ENCODE assay signal across 1 cellular context in the genomic region with DNA sequence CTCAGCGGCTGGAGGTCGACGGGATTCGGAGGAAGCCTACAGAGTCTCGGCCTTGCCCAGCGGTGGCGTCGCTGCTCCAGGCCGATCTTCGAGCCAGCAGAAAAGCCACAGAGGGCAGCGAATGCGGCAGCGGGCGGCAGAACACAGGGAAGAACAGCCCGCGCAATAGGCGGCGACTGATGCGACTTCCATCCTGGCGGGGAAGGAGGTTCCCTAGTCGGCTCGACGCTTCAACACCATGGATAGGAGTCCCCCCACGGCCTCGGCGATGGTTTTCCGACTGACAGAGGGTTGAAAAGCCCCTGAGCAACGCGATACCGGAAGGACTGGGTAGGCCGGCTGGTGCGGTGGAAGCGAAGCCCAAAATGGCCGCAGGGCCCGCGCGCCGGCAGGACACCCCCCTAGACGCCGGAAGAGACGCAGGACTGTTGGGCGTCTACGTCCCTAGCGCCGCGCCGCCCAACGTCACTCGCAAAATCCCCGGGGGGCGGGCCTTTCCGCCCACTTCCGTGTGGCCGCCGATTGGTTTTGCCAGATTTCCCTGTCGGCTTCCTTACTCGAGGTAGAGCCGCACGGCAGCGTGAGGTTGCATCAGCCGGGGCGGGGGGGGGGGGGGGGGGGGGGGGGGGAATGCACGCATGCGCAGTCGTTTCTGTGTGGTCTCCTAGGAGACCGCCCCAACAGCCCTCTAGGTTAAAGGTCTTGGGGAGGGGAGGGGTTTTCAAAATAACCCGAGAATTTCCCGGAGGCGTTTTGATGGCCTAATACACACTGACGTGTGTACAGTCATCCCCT.
TF ChIP-seq lines count a peak whose summit lies in the region.

TSS of gene PPP1R15B (minus strand) at position 367 of the 795 bp plus-strand sequence. CDS start 406 bp downstream, outside the sequence.

TF ChIP-seq in K562, 482 proteins besides CTCF, POLR2A, EP300 and RAD21 (continued from another document and continues in another):
- TF ChIP-seq, protein P1, sequence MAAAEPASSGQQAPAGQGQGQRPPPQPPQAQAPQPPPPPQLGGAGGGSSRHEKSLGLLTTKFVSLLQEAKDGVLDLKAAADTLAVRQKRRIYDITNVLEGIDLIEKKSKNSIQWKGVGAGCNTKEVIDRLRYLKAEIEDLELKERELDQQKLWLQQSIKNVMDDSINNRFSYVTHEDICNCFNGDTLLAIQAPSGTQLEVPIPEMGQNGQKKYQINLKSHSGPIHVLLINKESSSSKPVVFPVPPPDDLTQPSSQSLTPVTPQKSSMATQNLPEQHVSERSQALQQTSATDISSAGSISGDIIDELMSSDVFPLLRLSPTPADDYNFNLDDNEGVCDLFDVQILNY (CRISPR knock-in tag; IDR thresholded peaks at IDR 0.05): 0 out of 2 replicates have a peak, but pooled peaks have one; percentile 84
- TF ChIP-seq ZNF449 (CRISPR knock-in tag; IDR thresholded peaks at IDR 0.05) (no peak), MEIS2 (IDR thresholded peaks at IDR 0.05; ENCODE audit: partially characterized antibody) (peak; percentile 17), POLR2AphosphoS5 (IDR thresholded peaks at IDR 0.05; ENCODE audit: control insufficient read depth, insufficient read depth, low read depth, low read length) (peak; percentile 90), BRD4 (IDR thresholded peaks at IDR 0.05) (peak; percentile 76), ZNF408 (CRISPR knock-in tag; IDR thresholded peaks at IDR 0.05; ENCODE audit: low read depth) (no peak), NCOA4 (IDR thresholded peaks at IDR 0.05; ENCODE audit: partially characterized antibody) (no peak), HDAC3 (IDR thresholded peaks at IDR 0.05; ENCODE audit: borderline replicate concordance, partially characterized antibody) (peak; percentile 48), NELFE (IDR thresholded peaks at IDR 0.05; ENCODE audit: insufficient read depth, insufficient read length) (no peak), DMBX1 (CRISPR knock-in tag; IDR thresholded peaks at IDR 0.05; ENCODE audit: borderline replicate concordance) (no peak), HDGF (IDR thresholded peaks at IDR 0.05) (no peak), CBX3 (IDR thresholded peaks at IDR 0.05; ENCODE audit: borderline replicate concordance in 1 of 2, low read length in 2 of 2) (peak in 1 of 2 experiments; percentile 74; a peak in 2 of 3 replicates), MTA1 (IDR thresholded peaks at IDR 0.05; ENCODE audit: borderline replicate concordance) (peak; percentile 91), ZNF146 (CRISPR knock-in tag; IDR thresholded peaks at IDR 0.05; ENCODE audit: unreplicated experiment) (no peak), LARP7 (IDR thresholded peaks at IDR 0.05) (no peak), OTX1 (CRISPR knock-in tag; IDR thresholded peaks at IDR 0.05) (peak; percentile 14; the same call in 1 of the 2 replicates), USF2 (CRISPR knock-in tag; IDR thresholded peaks at IDR 0.05) (no peak), ZNF79 (CRISPR knock-in tag; IDR thresholded peaks at IDR 0.05; ENCODE audit: low read depth) (no peak), SMARCB1 (IDR thresholded peaks at IDR 0.05; ENCODE audit: insufficient read length, low read depth) (no peak), L3MBTL2 (IDR thresholded peaks at IDR 0.05) (0 out of 2 replicates have a peak, but pooled peaks have one; percentile 29), PHF8 (IDR thresholded peaks at IDR 0.05; ENCODE audit: borderline replicate concordance, low read length) (peak; percentile 99), KLF6 (CRISPR knock-in tag; IDR thresholded peaks at IDR 0.05; ENCODE audit: borderline replicate concordance) (no peak), ZBTB2 (IDR thresholded peaks at IDR 0.05) (peak; percentile 96), C11orf30 (IDR thresholded peaks at IDR 0.05; ENCODE audit: low read depth) (peak; percentile 60), ZNF778 (CRISPR knock-in tag; IDR thresholded peaks at IDR 0.05) (no peak), MXD1 (CRISPR knock-in tag; IDR thresholded peaks at IDR 0.05; ENCODE audit: borderline replicate concordance, poor library complexity, severe bottlenecking) (no peak), POLR3A (IDR thresholded peaks at IDR 0.05; ENCODE audit: borderline replicate concordance, extremely low read depth, insufficient read depth, insufficient read length) (no peak), SMARCA5 (IDR thresholded peaks at IDR 0.05) (no peak), RBFOX2 (IDR thresholded peaks at IDR 0.05; ENCODE audit: low read depth, low read length) (peak; percentile 99), RHOXF2B (CRISPR knock-in tag; conservative IDR thresholded peaks at IDR 0.05) (0 out of 2 replicates have a peak, but pooled peaks have one; percentile 75), E2F8 (IDR thresholded peaks at IDR 0.05; ENCODE audit: low read depth, partially characterized antibody) (peak; percentile 77), ARNT (IDR thresholded peaks at IDR 0.05) (0 out of 4 replicates have a peak, but pooled peaks of 1 of the 2 experiments have one; percentile 23), HEY1 (CRISPR knock-in tag; IDR thresholded peaks at IDR 0.05; ENCODE audit: borderline replicate concordance) (no peak), TCFL5 (CRISPR knock-in tag; conservative IDR thresholded peaks at IDR 0.05) (no peak), ZNF12 (CRISPR knock-in tag; IDR thresholded peaks at IDR 0.05) (0 out of 2 replicates have a peak, but pooled peaks have one; percentile 67), TBP (optimal IDR thresholded peaks at IDR 0.05; ENCODE audit: low read depth, low read length) (peak; percentile 95), XRCC4 (IDR thresholded peaks at IDR 0.05; ENCODE audit: extremely low read depth, insufficient read depth, insufficient read length) (no peak), THAP12 (CRISPR knock-in tag; IDR thresholded peaks at IDR 0.05) (peak; percentile 53; the same call in 1 of the 2 replicates), DPF2 (IDR thresholded peaks at IDR 0.05) (no peak), ZNF174 (CRISPR knock-in tag; IDR thresholded peaks at IDR 0.05) (no peak)
- TF ChIP-seq, protein P2, sequence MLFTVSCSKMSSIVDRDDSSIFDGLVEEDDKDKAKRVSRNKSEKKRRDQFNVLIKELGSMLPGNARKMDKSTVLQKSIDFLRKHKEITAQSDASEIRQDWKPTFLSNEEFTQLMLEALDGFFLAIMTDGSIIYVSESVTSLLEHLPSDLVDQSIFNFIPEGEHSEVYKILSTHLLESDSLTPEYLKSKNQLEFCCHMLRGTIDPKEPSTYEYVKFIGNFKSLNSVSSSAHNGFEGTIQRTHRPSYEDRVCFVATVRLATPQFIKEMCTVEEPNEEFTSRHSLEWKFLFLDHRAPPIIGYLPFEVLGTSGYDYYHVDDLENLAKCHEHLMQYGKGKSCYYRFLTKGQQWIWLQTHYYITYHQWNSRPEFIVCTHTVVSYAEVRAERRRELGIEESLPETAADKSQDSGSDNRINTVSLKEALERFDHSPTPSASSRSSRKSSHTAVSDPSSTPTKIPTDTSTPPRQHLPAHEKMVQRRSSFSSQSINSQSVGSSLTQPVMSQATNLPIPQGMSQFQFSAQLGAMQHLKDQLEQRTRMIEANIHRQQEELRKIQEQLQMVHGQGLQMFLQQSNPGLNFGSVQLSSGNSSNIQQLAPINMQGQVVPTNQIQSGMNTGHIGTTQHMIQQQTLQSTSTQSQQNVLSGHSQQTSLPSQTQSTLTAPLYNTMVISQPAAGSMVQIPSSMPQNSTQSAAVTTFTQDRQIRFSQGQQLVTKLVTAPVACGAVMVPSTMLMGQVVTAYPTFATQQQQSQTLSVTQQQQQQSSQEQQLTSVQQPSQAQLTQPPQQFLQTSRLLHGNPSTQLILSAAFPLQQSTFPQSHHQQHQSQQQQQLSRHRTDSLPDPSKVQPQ (CRISPR knock-in tag; IDR thresholded peaks at IDR 0.05; ENCODE audit: borderline replicate concordance): no peak
- TF ChIP-seq, protein P3, sequence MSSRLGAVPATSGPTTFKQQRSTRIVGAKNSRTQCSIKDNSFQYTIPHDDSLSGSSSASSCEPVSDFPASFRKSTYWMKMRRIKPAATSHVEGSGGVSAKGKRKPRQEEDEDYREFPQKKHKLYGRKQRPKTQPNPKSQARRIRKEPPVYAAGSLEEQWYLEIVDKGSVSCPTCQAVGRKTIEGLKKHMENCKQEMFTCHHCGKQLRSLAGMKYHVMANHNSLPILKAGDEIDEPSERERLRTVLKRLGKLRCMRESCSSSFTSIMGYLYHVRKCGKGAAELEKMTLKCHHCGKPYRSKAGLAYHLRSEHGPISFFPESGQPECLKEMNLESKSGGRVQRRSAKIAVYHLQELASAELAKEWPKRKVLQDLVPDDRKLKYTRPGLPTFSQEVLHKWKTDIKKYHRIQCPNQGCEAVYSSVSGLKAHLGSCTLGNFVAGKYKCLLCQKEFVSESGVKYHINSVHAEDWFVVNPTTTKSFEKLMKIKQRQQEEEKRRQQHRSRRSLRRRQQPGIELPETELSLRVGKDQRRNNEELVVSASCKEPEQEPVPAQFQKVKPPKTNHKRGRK (tag; IDR thresholded peaks at IDR 0.05): no peak
- TF ChIP-seq, protein P4, sequence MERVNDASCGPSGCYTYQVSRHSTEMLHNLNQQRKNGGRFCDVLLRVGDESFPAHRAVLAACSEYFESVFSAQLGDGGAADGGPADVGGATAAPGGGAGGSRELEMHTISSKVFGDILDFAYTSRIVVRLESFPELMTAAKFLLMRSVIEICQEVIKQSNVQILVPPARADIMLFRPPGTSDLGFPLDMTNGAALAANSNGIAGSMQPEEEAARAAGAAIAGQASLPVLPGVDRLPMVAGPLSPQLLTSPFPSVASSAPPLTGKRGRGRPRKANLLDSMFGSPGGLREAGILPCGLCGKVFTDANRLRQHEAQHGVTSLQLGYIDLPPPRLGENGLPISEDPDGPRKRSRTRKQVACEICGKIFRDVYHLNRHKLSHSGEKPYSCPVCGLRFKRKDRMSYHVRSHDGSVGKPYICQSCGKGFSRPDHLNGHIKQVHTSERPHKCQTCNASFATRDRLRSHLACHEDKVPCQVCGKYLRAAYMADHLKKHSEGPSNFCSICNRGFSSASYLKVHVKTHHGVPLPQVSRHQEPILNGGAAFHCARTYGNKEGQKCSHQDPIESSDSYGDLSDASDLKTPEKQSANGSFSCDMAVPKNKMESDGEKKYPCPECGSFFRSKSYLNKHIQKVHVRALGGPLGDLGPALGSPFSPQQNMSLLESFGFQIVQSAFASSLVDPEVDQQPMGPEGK (CRISPR knock-in tag; IDR thresholded peaks at IDR 0.05; ENCODE audit: borderline replicate concordance): 0 out of 2 replicates have a peak, but pooled peaks have one; percentile 21
